ENCODE assay signal across 8 cellular contexts in genomic region chr9:90773593-90773992, GRCh38. TPM values are rescaled to one million over a fixed set of nuclear protein-coding genes. Genes with fewer than 3 reads are reported as not detected.
DNase-seq lines count a peak whose midpoint lies in the region; TF ChIP-seq lines count a peak whose summit lies in the region.
"Had no signal": no experiment of that assay in that cellular context is flagged by ENCODE, and none has a peak within 500 bp of the region (broad histone marks: within the 10 kb centered on the region; RNA-seq: fewer than 3 reads in every experiment).

No MANE protein-coding gene starts in this region.

- H2AFZ ChIP-seq in Karpas-422 (ENCODE audit: low read length) (no peak overlapping the region), neural progenitor cell (replicated peaks) (no peak overlapping the region)

- peak overlapping the region; percentile 65 for H3K4me2 ChIP-seq in Karpas-422 (ENCODE audit: low read depth, low read length, poor library complexity, severe bottlenecking)
- H3K4me2 ChIP-seq in neural progenitor cell, result no peak overlapping the region

- no peaks in the 10 kb centered on the region for H3K27me3 ChIP-seq in GM06990 (replicated peaks; ENCODE audit: control insufficient read depth, insufficient read depth, low read length)
- peaks cover 3% of the 10 kb centered on the region; the same call in 1 of the 2 replicates for H3K27me3 ChIP-seq in Karpas-422 (ENCODE audit: low read length)
- H3K27me3 ChIP-seq in neural progenitor cell, result no peaks in the 10 kb centered on the region

- TF ChIP-seq CTCF in GM06990 (IDR thresholded peaks at IDR 0.05; ENCODE audit: insufficient read depth, low read length, poor library complexity, severe bottlenecking) (peak; percentile 46), brain (conservative IDR thresholded peaks at IDR 0.05) (peak; percentile 45 to 50), neural progenitor cell (IDR thresholded peaks at IDR 0.05) (peak; percentile 61)

- H3K36me3 Mint-ChIP-seq in brain (no peaks in the 10 kb centered on the region), neural progenitor cell (no peaks in the 10 kb centered on the region)

- H3K27ac ChIP-seq in Karpas-422 (ENCODE audit: low read length) (peak overlapping the region; percentile 62), neural progenitor cell (no peak overlapping the region)

- H3K9ac ChIP-seq in Karpas-422 (ENCODE audit: low read length) (peak overlapping the region; percentile 23), neural progenitor cell (no peak overlapping the region)

- peaks cover 6 to 12% (median 8%) of the 10 kb centered on the region in 5 experiments for H3K9me3 Mint-ChIP-seq in brain
- peaks cover 28% of the 10 kb centered on the region for H3K9me3 Mint-ChIP-seq in neural progenitor cell

- H3K4me3 Mint-ChIP-seq in brain (no peak overlapping the region), neural progenitor cell (no peak overlapping the region)

- no peaks in the 10 kb centered on the region for H3F3A ChIP-seq in neural progenitor cell (ENCODE audit: low read depth)

- no peaks in the 10 kb centered on the region for H4K20me1 ChIP-seq in Karpas-422 (ENCODE audit: insufficient read depth, low read depth, low read length)
- H4K20me1 ChIP-seq in neural progenitor cell (ENCODE audit: low read depth), result no peaks in the 10 kb centered on the region

- no peak for DNase-seq in GM06990 (ENCODE audit: extremely low read depth, insufficient read length)
- DNase-seq in Karpas-422, result peak; percentile 88
- peak; percentile 49 for DNase-seq in neural progenitor cell (ENCODE audit: low spot score)
- no peak for DNase-seq in anterior cingulate cortex (lab: John Stamatoyannopoulos, UW)
- no peak for DNase-seq in GM19238 (ENCODE audit: insufficient read length, low spot score)
- DNase-seq in NCI-H1436 (lab: John Stamatoyannopoulos, UW), result no peak

- no peaks in the 10 kb centered on the region for H3K9me2 ChIP-seq in Karpas-422 (replicated peaks; ENCODE audit: insufficient read depth, low read length)

- peak overlapping the region in 2 of 5 experiments; percentile 31 to 59 for H3K27ac Mint-ChIP-seq in brain
- H3K27ac Mint-ChIP-seq in neural progenitor cell, result peak overlapping the region; percentile 33

- H3K9me3 ChIP-seq in Karpas-422 (ENCODE audit: low read length) (peaks cover 9% of the 10 kb centered on the region), neural progenitor cell (ENCODE audit: low read depth) (no peaks in the 10 kb centered on the region)
- H3K9me3 ChIP-seq: HAP-1 had no signal

- peaks cover 62% of the 10 kb centered on the region for H3K4me1 ChIP-seq in Karpas-422 (ENCODE audit: low read length)
- H3K4me1 ChIP-seq in neural progenitor cell, result peaks cover 1% of the 10 kb centered on the region
- H3K4me1 ChIP-seq: HAP-1 had no signal

- no peak overlapping the region for H3K4me3 ChIP-seq in GM06990 (replicated peaks; ENCODE audit: low read depth, low read length)
- H3K4me3 ChIP-seq in Karpas-422 (ENCODE audit: low read length), result no peak overlapping the region; the same call in none of the 2 replicates
- no peak overlapping the region for H3K4me3 ChIP-seq in neural progenitor cell
- H3K4me3 ChIP-seq: HAP-1 had no signal

- H3K4me1 Mint-ChIP-seq in brain, result peaks cover 21% of the 10 kb centered on the region
- peaks cover 6% of the 10 kb centered on the region for H3K4me1 Mint-ChIP-seq in neural progenitor cell

- peaks cover 5% of the 10 kb centered on the region for H3K27me3 Mint-ChIP-seq in brain
- peaks cover 9% of the 10 kb centered on the region for H3K27me3 Mint-ChIP-seq in neural progenitor cell (ENCODE audit: insufficient read depth, low read depth)

- no peaks in the 10 kb centered on the region for H3K79me2 ChIP-seq in Karpas-422 (ENCODE audit: low read length)
- no peaks in the 10 kb centered on the region for H3K79me2 ChIP-seq in neural progenitor cell (ENCODE audit: low read depth)

- H3K36me3 ChIP-seq in GM06990 (ENCODE audit: control insufficient read depth, insufficient read depth, low read length) (no peaks in the 10 kb centered on the region), Karpas-422 (ENCODE audit: insufficient read depth, low read length) (no peaks in the 10 kb centered on the region; the same call in 1 of the 2 replicates), neural progenitor cell (no peaks in the 10 kb centered on the region)
- H3K36me3 ChIP-seq: HAP-1 had no signal

RNA-seq across cellular contexts. Expression of gene SYK, which starts 28.0 kb away (rescaled TPM):
- 151 and 216 TPM in 2 replicates for total RNA-seq in Karpas-422 (2014; rRNA removed; shearing (Covaris generic); ENCODE audit: low replicate concordance)
- 32.8 TPM for polyA plus RNA-seq in brain (ENCODE audit: insufficient read depth, low read depth, low replicate concordance)
- not detected in 2 replicates for total RNA-seq in neural progenitor cell (ENCODE audit: low replicate concordance)

Comparison
In these comparisons a context has a peak if more than half of its experiments do, and no peak if none do; other contexts are left out.
1. DNase-seq: peak in Karpas-422 (single experiment) and neural progenitor cell (single experiment); none in GM06990 (single experiment), anterior cingulate cortex (0 of 58), GM19238 (single experiment) and NCI-H1436 (single experiment).
2. RNA of gene SYK, which starts 28.0 kb away (total RNA-seq): 151 to 216 TPM in Karpas-422; not detected in neural progenitor cell; every median in the first group is over 100 times any median in the second.
3. Peak in every context shown above with its lines, with median percentiles within 50 percentile points of each other: CTCF ChIP-seq.